Comparison of ENCODE assay signal across 15 cellular contexts in the genomic region with DNA sequence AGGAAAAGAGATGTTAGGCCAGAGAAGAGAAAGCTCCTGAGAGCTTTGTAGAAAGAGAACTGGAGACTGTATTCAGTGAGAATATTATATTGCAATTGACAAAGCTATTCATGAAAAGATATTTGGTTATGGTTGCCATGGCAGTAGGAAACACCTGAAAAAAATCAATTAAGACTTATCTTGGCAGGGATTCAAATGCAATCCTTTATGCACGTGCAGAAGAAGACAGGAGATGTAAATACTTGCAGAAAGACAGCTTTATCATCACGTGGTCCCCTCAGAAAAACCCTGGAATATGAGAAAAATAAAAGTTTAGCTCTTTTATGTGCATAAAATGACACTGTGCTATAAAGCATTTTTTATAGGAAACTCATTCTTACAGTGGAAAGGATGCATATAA.
A peak's percentile ranks its signal among the peaks of the same experiment; 100 is the strongest.
DNase-seq lines count a peak whose midpoint lies in the region; ATAC-seq and TF ChIP-seq lines count a peak whose summit lies in the region.
"Had no signal": no experiment of that assay in that cellular context is flagged by ENCODE, and none has a peak within 500 bp of the region (broad histone marks: within the 10 kb centered on the region; RNA-seq: fewer than 3 reads in every experiment).

No MANE protein-coding gene starts in this region.

- no peak overlapping the region for H2AFZ ChIP-seq in GM23248

- H3K4me3 ChIP-seq in dorsolateral prefrontal cortex (no peak overlapping the region), BE2C (ENCODE audit: low read depth, low read length) (no peak overlapping the region), left lung (no peak overlapping the region), GM23248 (no peak overlapping the region)
- H3K4me3 ChIP-seq: suprapubic skin had no signal

- no peaks in the 10 kb centered on the region for H4K20me1 ChIP-seq in GM23248 (ENCODE audit: insufficient read depth)

- WGBS in GM23248 (ENCODE audit: low coverage in 1 of 2, low lambda C conversion rate in 2 of 2, missing lambda C conversion rate in 2 of 2), 2 experiments: 77 to 78% methylated on average over 2 of the region's 2 CpGs

- H3K9me3 ChIP-seq in BE2C: no peaks in the 10 kb centered on the region
- no peaks in the 10 kb centered on the region for H3K9me3 ChIP-seq in left lung
- H3K9me3 ChIP-seq in GM23248 (ENCODE audit: low read depth): no peaks in the 10 kb centered on the region
- H3K9me3 ChIP-seq: suprapubic skin had no signal

- no peak overlapping the region for H3K9ac ChIP-seq in GM23248

- H3K27me3 ChIP-seq in dorsolateral prefrontal cortex (no peaks in the 10 kb centered on the region), BE2C (no peaks in the 10 kb centered on the region), left lung (no peaks in the 10 kb centered on the region), GM23248 (replicated peaks; ENCODE audit: insufficient read depth) (0 out of 2 replicates have a peak, but pooled peaks cover 4% of the 10 kb centered on the region)
- H3K27me3 ChIP-seq: suprapubic skin had no signal

- ATAC-seq in GM21515 (IDR thresholded peaks at IDR 0.05; ENCODE audit: unreplicated experiment) (no peak), left lung (no peak)

- peak; percentile 88 for DNase-seq in DMS153 treated with DMSO at 0.1 percent for 48 hours (lab: John Stamatoyannopoulos, UW; ENCODE audit: unreplicated experiment)
- peak; percentile 100 for DNase-seq in NCI-H146 treated with DMSO at 0.1 percent for 48 hours (lab: John Stamatoyannopoulos, UW; ENCODE audit: unreplicated experiment)
- peak; percentile 82 for DNase-seq in NCI-H748 treated with DMSO at 0.1 percent for 48 hours (lab: John Stamatoyannopoulos, UW)
- DNase-seq in dorsolateral prefrontal cortex: no peak
- no peak for DNase-seq in BE2C
- no peak for DNase-seq in left lung
- no peak for DNase-seq in GM23248
- DNase-seq: activated CD4-positive, alpha-beta T cell treated with anti-CD3 and anti-CD28 coated beads, Interleukin-2, amount 10 ng/mL, durations not matched to agents 7 days and 5 days; activated T-cell treated with anti-CD3 and anti-CD28 coated beads, Interleukin-2, amount 50 U/mL, for 24 hours; AML-193; DND-41; erythroblast; kidney had no signal

- no peaks in the 10 kb centered on the region for H3K9me2 ChIP-seq in GM23248 (ENCODE audit: insufficient read depth)

- peaks cover 23% of the 10 kb centered on the region for H3K4me1 ChIP-seq in BE2C
- peaks cover 21 to 40% of the 10 kb centered on the region in 2 donors for H3K4me1 ChIP-seq in left lung
- peaks cover 47% of the 10 kb centered on the region for H3K4me1 ChIP-seq in GM23248 (ENCODE audit: insufficient read depth)

- peaks cover 42% of the 10 kb centered on the region for H3F3A ChIP-seq in GM23248 (ENCODE audit: insufficient read depth)

- TF ChIP-seq CTCF in dorsolateral prefrontal cortex (IDR thresholded peaks at IDR 0.05 in 54 of 56, conservative IDR thresholded peaks at IDR 0.05 in 2 of 56; ENCODE audit: low read depth in 1 of 56, partially characterized antibody in 56 of 56): no peak
- no peak for TF ChIP-seq CTCF in BE2C (IDR thresholded peaks at IDR 0.05; ENCODE audit: low read depth, low read length)
- TF ChIP-seq CTCF in left lung (IDR thresholded peaks at IDR 0.05): no peak

- H3K27ac ChIP-seq in dorsolateral prefrontal cortex (peak overlapping the region in 52 of 59 donors; percentile 0 to 87 (median 61)), left lung (no peak overlapping the region), GM23248 (no peak overlapping the region)
- H3K27ac ChIP-seq: suprapubic skin had no signal

- H3K36me3 ChIP-seq in BE2C: no peaks in the 10 kb centered on the region
- no peaks in the 10 kb centered on the region for H3K36me3 ChIP-seq in left lung
- H3K36me3 ChIP-seq in GM23248 (ENCODE audit: low read depth): no peaks in the 10 kb centered on the region
- H3K36me3 ChIP-seq: suprapubic skin had no signal

- intact Hi-C loops in dorsolateral prefrontal cortex (cut with DNase I): no loop called here
- intact Hi-C loops in left lung (cut with DNase I): no loop called here

- no peaks in the 10 kb centered on the region for H3K79me2 ChIP-seq in GM23248 (ENCODE audit: insufficient read depth)

- in situ Hi-C loops in GM23248 (cut with MboI): no loop called here

- no peak overlapping the region for H3K4me2 ChIP-seq in GM23248 (ENCODE audit: unreplicated experiment)

Comparison
In these comparisons a context has a peak if more than half of its experiments do, and no peak if none do; other contexts are left out.
1. DNase-seq: peak in DMS153 treated with DMSO at 0.1 percent for 48 hours (single experiment), NCI-H146 treated with DMSO at 0.1 percent for 48 hours (single experiment) and NCI-H748 treated with DMSO at 0.1 percent for 48 hours (single experiment); none in dorsolateral prefrontal cortex (0 of 10), BE2C (single experiment), left lung (0 of 2) and GM23248 (single experiment).
2. H3K27ac ChIP-seq: peak in dorsolateral prefrontal cortex (52 of 59); none in left lung (0 of 2) and GM23248 (single experiment).